9 cellular contexts compared by ENCODE assay signal in genomic region chr17:7282752-7283321, GRCh38. TPM values are rescaled to one million over a fixed set of nuclear protein-coding genes. Genes with fewer than 3 reads are reported as not detected.
A peak's percentile ranks its signal among the peaks of the same experiment; 100 is the strongest.
DNase-seq lines count a peak whose midpoint lies in the region; ATAC-seq, FAIRE-seq and TF ChIP-seq lines count a peak whose summit lies in the region.
"Had no signal": no experiment of that assay in that cellular context is flagged by ENCODE, and none has a peak within 500 bp of the region (broad histone marks: within the 10 kb centered on the region; RNA-seq: fewer than 3 reads in every experiment).

No MANE protein-coding gene starts in this region.

- H3K79me2 ChIP-seq in endothelial cell of umbilical vein (ENCODE audit: control insufficient read depth, insufficient read depth, low read length) = no peaks in the 10 kb centered on the region
- no peaks in the 10 kb centered on the region for H3K79me2 ChIP-seq in osteoblast (ENCODE audit: insufficient read depth, low read length)

- H3K4me1 Mint-ChIP-seq in IgD-negative memory B cell = peaks cover 9 to 11% (median 9%) of the 10 kb centered on the region in 3 donors

- BruUV-seq in endothelial cell of umbilical vein (replicated peaks; lab: Mats Ljungman, UMichigan) = no TSS peak

- peak overlapping the region; percentile 2 to 77 (median 54) for H3K4me3 Mint-ChIP-seq in IgD-negative memory B cell
- H3K4me3 Mint-ChIP-seq: activated naive CD8-positive, alpha-beta T cell treated with anti-CD3 and anti-CD28 coated beads, Interleukin-2, amount 10 ng/mL, durations not matched to agents 7 days and 5 days had no signal

- H3K27ac Mint-ChIP-seq in IgD-negative memory B cell = peak overlapping the region in 1 of 3 donors; percentile 59
- H3K27ac Mint-ChIP-seq: activated naive CD8-positive, alpha-beta T cell treated with anti-CD3 and anti-CD28 coated beads, Interleukin-2, amount 10 ng/mL, durations not matched to agents 7 days and 5 days had no signal

- TF ChIP-seq CTCF in GM12864 (IDR thresholded peaks at IDR 0.05; ENCODE audit: low read depth, low read length, missing control alignments) (peak; percentile 21), endothelial cell of umbilical vein (IDR thresholded peaks at IDR 0.05; ENCODE audit: extremely low read depth in 1 of 2, insufficient read depth in 1 of 2, low read depth in 1 of 2, low read length in 2 of 2) (no peak), osteoblast (IDR thresholded peaks at IDR 0.05; ENCODE audit: extremely low read depth, low read depth, low read length) (no peak)

- ATAC-seq in GM21526 (IDR thresholded peaks at IDR 0.05; ENCODE audit: low FRiP score, unreplicated experiment) = no peak

- peak; percentile 12 for FAIRE-seq in endothelial cell of umbilical vein (lab: Jason Lieb, UNC)

- H3K9me3 Mint-ChIP-seq in IgD-negative memory B cell = peaks cover 0 to 1% (median 0%) of the 10 kb centered on the region in 3 donors
- H3K9me3 Mint-ChIP-seq: activated naive CD8-positive, alpha-beta T cell treated with anti-CD3 and anti-CD28 coated beads, Interleukin-2, amount 10 ng/mL, durations not matched to agents 7 days and 5 days had no signal

- no peak overlapping the region for H3K4me3 ChIP-seq in GM12864 (ENCODE audit: low read depth, low read length)
- H3K4me3 ChIP-seq in endothelial cell of umbilical vein (replicated peaks in 1 of 3; ENCODE audit: insufficient read depth in 1 of 3, low read depth in 1 of 3, low read length in 3 of 3) = no peak overlapping the region
- H3K4me3 ChIP-seq in osteoblast (ENCODE audit: insufficient read depth, low read length) = no peak overlapping the region

- POLR2A ChIA-PET in endothelial cell of umbilical vein (lab: Charles Lee) = no interaction called here

- H3K9ac ChIP-seq in endothelial cell of umbilical vein (replicated peaks; ENCODE audit: extremely low read depth, insufficient read depth, low read length) = no peak overlapping the region

- H3K9me1 ChIP-seq in endothelial cell of umbilical vein (replicated peaks; ENCODE audit: control insufficient read depth, extremely low read depth, insufficient read depth, low read length) = no peaks in the 10 kb centered on the region

- H4K20me1 ChIP-seq in endothelial cell of umbilical vein (replicated peaks; ENCODE audit: control insufficient read depth, extremely low read depth, insufficient read depth, low read length) (no peaks in the 10 kb centered on the region), osteoblast (ENCODE audit: insufficient read depth, low read length) (no peaks in the 10 kb centered on the region)

- H2AFZ ChIP-seq in endothelial cell of umbilical vein (ENCODE audit: low read depth, low read length) (no peak overlapping the region), osteoblast (ENCODE audit: low read length) (no peak overlapping the region)

- DNase-seq in GM12864 (ENCODE audit: low read depth) = no peak
- DNase-seq in endothelial cell of umbilical vein (ENCODE audit: low read depth, low spot score) = no peak
- DNase-seq in osteoblast (ENCODE audit: insufficient read length, low spot score, missing footprints) = peak; percentile 72
- no peak for DNase-seq in HuH-7 (ENCODE audit: low spot score)
- no peak for DNase-seq in RKO (ENCODE audit: low spot score)
- DNase-seq: activated naive CD8-positive, alpha-beta T cell treated with anti-CD3 and anti-CD28 coated beads, Interleukin-2, amount 10 ng/mL, durations not matched to agents 7 days and 5 days; T-helper 9 cell had no signal

- no peaks in the 10 kb centered on the region for H3K36me3 Mint-ChIP-seq in IgD-negative memory B cell
- H3K36me3 Mint-ChIP-seq: activated naive CD8-positive, alpha-beta T cell treated with anti-CD3 and anti-CD28 coated beads, Interleukin-2, amount 10 ng/mL, durations not matched to agents 7 days and 5 days had no signal

- no peak for TF ChIP-seq POLR2A in endothelial cell of umbilical vein (IDR thresholded peaks at IDR 0.05; ENCODE audit: low read depth, low read length)

- dilution Hi-C loops in endothelial cell of umbilical vein (cut with MboI; ENCODE audit: extremely low pct_ligation_motif_present, low sequenced_read_pairs) = no loop called here

- H3K4me1 ChIP-seq in endothelial cell of umbilical vein (ENCODE audit: control insufficient read depth, extremely low read depth, insufficient read depth, low read length) = peaks cover 9% of the 10 kb centered on the region
- peaks cover 9% of the 10 kb centered on the region for H3K4me1 ChIP-seq in osteoblast (ENCODE audit: insufficient read depth, low read length)

- H3K27ac ChIP-seq in endothelial cell of umbilical vein (ENCODE audit: insufficient read depth, low read depth, low read length) (no peak overlapping the region), osteoblast (ENCODE audit: low read depth, low read length) (no peak overlapping the region)

- H3K27me3 Mint-ChIP-seq in IgD-negative memory B cell = peaks cover 32% of the 10 kb centered on the region

- H3K27me3 ChIP-seq in endothelial cell of umbilical vein (ENCODE audit: control insufficient read depth in 2 of 2, insufficient read depth in 2 of 2, low read length in 2 of 2) = peaks cover 5 to 13% of the 10 kb centered on the region in 2 experiments
- H3K27me3 ChIP-seq in osteoblast (ENCODE audit: insufficient read depth, low read length) = peaks cover 44% of the 10 kb centered on the region

- no peaks in the 10 kb centered on the region for H3K36me3 ChIP-seq in endothelial cell of umbilical vein (ENCODE audit: control insufficient read depth in 2 of 2, extremely low read depth in 1 of 2, insufficient read depth in 2 of 2, low read length in 2 of 2)
- H3K36me3 ChIP-seq in osteoblast (ENCODE audit: insufficient read depth, low read length) = no peaks in the 10 kb centered on the region

- intact Hi-C loops in endothelial cell of umbilical vein (cut with micrococcal nuclease) = no loop called here

- no peaks in the 10 kb centered on the region for H3K9me3 ChIP-seq in endothelial cell of umbilical vein (replicated peaks; ENCODE audit: control insufficient read depth, insufficient read depth, low read length)
- no peaks in the 10 kb centered on the region for H3K9me3 ChIP-seq in osteoblast (ENCODE audit: low read depth, low read length)

- CTCF ChIA-PET in endothelial cell of umbilical vein (lab: Charles Lee) = interaction anchor here (1.2 to 10.2 kb wide), 2 partner anchors 14 to 106 kb away, joined by 3 to 170 read pairs; no protein-coding TSS in a partner anchor

- no peak overlapping the region for H3K4me2 ChIP-seq in endothelial cell of umbilical vein (ENCODE audit: insufficient read depth, low read length)
- no peak overlapping the region for H3K4me2 ChIP-seq in osteoblast (ENCODE audit: insufficient read depth, low read length)

RNA-seq across cellular contexts. Expression of gene SLC2A4, which starts 1.3 kb away (rescaled TPM):
- polyA plus RNA-seq in IgD-negative memory B cell (not detected), endothelial cell of umbilical vein (0.12 and 0.18 TPM in 2 replicates)
- total RNA-seq in endothelial cell of umbilical vein (0.23 TPM in 1 of 2 replicates, not detected in the other), osteoblast (under 0.01 and 0.29 TPM in 2 replicates)
- 0.08 and 0.13 TPM in 2 replicates for polyA plus RNA-seq in endothelial cell of umbilical vein (2011; cell fraction: cytosol; rRNA removed)
- polyA plus RNA-seq in endothelial cell of umbilical vein (2011; cell fraction: nucleus; rRNA removed) = 0.25 and 0.32 TPM in 2 replicates
- polyA plus RNA-seq in endothelial cell of umbilical vein (2012) = 0.09 and 0.11 TPM in 2 replicates
- polyA minus RNA-seq in endothelial cell of umbilical vein = 0.12 TPM in 1 of 2 replicates, not detected in the other
- polyA minus RNA-seq in endothelial cell of umbilical vein (2011; cell fraction: cytosol; rRNA and poly(A)+ RNA removed) = 0.31 TPM
- polyA minus RNA-seq in endothelial cell of umbilical vein (2011; cell fraction: nucleus; rRNA and poly(A)+ RNA removed) = 0.14 TPM in 1 of 2 replicates, not detected in the other
- total RNA-seq: activated naive CD8-positive, alpha-beta T cell treated with anti-CD3 and anti-CD28 coated beads, Interleukin-2, amount 10 ng/mL, durations not matched to agents 7 days and 5 days had no signal

RNA-seq across cellular contexts. Expression of gene YBX2, which starts 11.6 kb away (rescaled TPM):
- polyA plus RNA-seq in IgD-negative memory B cell (not detected), endothelial cell of umbilical vein (0.15 and 0.18 TPM in 2 replicates)
- total RNA-seq in endothelial cell of umbilical vein (0.31 TPM in 1 of 2 replicates, not detected in the other), osteoblast (under 0.01 TPM in 1 of 2 replicates, not detected in the other)
- polyA plus RNA-seq in endothelial cell of umbilical vein (2011; cell fraction: cytosol; rRNA removed) = 0.03 and 0.04 TPM in 2 replicates
- 0.20 and 0.29 TPM in 2 replicates for polyA plus RNA-seq in endothelial cell of umbilical vein (2011; cell fraction: nucleus; rRNA removed)
- polyA plus RNA-seq in endothelial cell of umbilical vein (2012) = 0.11 and 0.29 TPM in 2 replicates
- not detected in 2 replicates for polyA minus RNA-seq in endothelial cell of umbilical vein
- not detected for polyA minus RNA-seq in endothelial cell of umbilical vein (2011; cell fraction: cytosol; rRNA and poly(A)+ RNA removed)
- not detected in 2 replicates for polyA minus RNA-seq in endothelial cell of umbilical vein (2011; cell fraction: nucleus; rRNA and poly(A)+ RNA removed)

RNA-seq across cellular contexts. Expression of gene CLDN7, which starts 20.6 kb away (rescaled TPM):
- polyA plus RNA-seq in IgD-negative memory B cell (1.2 TPM), endothelial cell of umbilical vein (24.9 and 25.7 TPM in 2 replicates)
- total RNA-seq in endothelial cell of umbilical vein (25.4 and 27.9 TPM in 2 replicates), osteoblast (0.36 and 1.8 TPM in 2 replicates)
- 19.5 and 19.6 TPM in 2 replicates for polyA plus RNA-seq in endothelial cell of umbilical vein (2011; cell fraction: cytosol; rRNA removed)
- polyA plus RNA-seq in endothelial cell of umbilical vein (2011; cell fraction: nucleus; rRNA removed) = 112 and 119 TPM in 2 replicates
- polyA plus RNA-seq in endothelial cell of umbilical vein (2012) = 33.4 and 61.0 TPM in 2 replicates
- 17.5 and 21.8 TPM in 2 replicates for polyA minus RNA-seq in endothelial cell of umbilical vein
- polyA minus RNA-seq in endothelial cell of umbilical vein (2011; cell fraction: cytosol; rRNA and poly(A)+ RNA removed) = 7.2 TPM
- polyA minus RNA-seq in endothelial cell of umbilical vein (2011; cell fraction: nucleus; rRNA and poly(A)+ RNA removed) = 10.0 and 14.1 TPM in 2 replicates

RNA-seq across cellular contexts. Expression of gene EIF5A, which starts 24.6 kb away (rescaled TPM):
- polyA plus RNA-seq in IgD-negative memory B cell (221 TPM), endothelial cell of umbilical vein (650 and 689 TPM in 2 replicates)
- total RNA-seq in endothelial cell of umbilical vein (847 and 859 TPM in 2 replicates), osteoblast (436 and 491 TPM in 2 replicates)
- 764 and 866 TPM in 2 replicates for polyA plus RNA-seq in endothelial cell of umbilical vein (2011; cell fraction: cytosol; rRNA removed)
- polyA plus RNA-seq in endothelial cell of umbilical vein (2011; cell fraction: nucleus; rRNA removed) = 384 and 464 TPM in 2 replicates
- polyA plus RNA-seq in endothelial cell of umbilical vein (2012) = 811 and 879 TPM in 2 replicates
- 616 and 772 TPM in 2 replicates for polyA minus RNA-seq in endothelial cell of umbilical vein
- polyA minus RNA-seq in endothelial cell of umbilical vein (2011; cell fraction: cytosol; rRNA and poly(A)+ RNA removed) = 697 TPM
- 124 and 157 TPM in 2 replicates for polyA minus RNA-seq in endothelial cell of umbilical vein (2011; cell fraction: nucleus; rRNA and poly(A)+ RNA removed)

RNA-seq across cellular contexts. Expression of gene ELP5, which starts 30.8 kb away (rescaled TPM):
- polyA plus RNA-seq in IgD-negative memory B cell (86.8 TPM), endothelial cell of umbilical vein (53.3 and 54.7 TPM in 2 replicates)
- total RNA-seq in endothelial cell of umbilical vein (41.6 and 44.4 TPM in 2 replicates), osteoblast (21.7 and 26.2 TPM in 2 replicates)
- 46.2 and 47.9 TPM in 2 replicates for polyA plus RNA-seq in endothelial cell of umbilical vein (2011; cell fraction: cytosol; rRNA removed)
- 46.2 and 47.3 TPM in 2 replicates for polyA plus RNA-seq in endothelial cell of umbilical vein (2011; cell fraction: nucleus; rRNA removed)
- 74.9 and 86.5 TPM in 2 replicates for polyA plus RNA-seq in endothelial cell of umbilical vein (2012)
- polyA minus RNA-seq in endothelial cell of umbilical vein = 28.5 and 31.9 TPM in 2 replicates
- 36.9 TPM for polyA minus RNA-seq in endothelial cell of umbilical vein (2011; cell fraction: cytosol; rRNA and poly(A)+ RNA removed)
- 14.5 and 14.6 TPM in 2 replicates for polyA minus RNA-seq in endothelial cell of umbilical vein (2011; cell fraction: nucleus; rRNA and poly(A)+ RNA removed)
